In genomic region chr2:158994920-158995676, GRCh38 we compare ENCODE assay signal across 11 cellular contexts. TPM values are rescaled to one million over a fixed set of nuclear protein-coding genes. Genes with fewer than 3 reads are reported as not detected.
DNase-seq lines count a peak whose midpoint lies in the region; ATAC-seq, FAIRE-seq and TF ChIP-seq lines count a peak whose summit lies in the region.
"Had no signal": no experiment of that assay in that cellular context is flagged by ENCODE, and none has a peak within 500 bp of the region (broad histone marks: within the 10 kb centered on the region; RNA-seq: fewer than 3 reads in every experiment).

No MANE protein-coding gene starts in this region.

- H3K4me3 Mint-ChIP-seq in endodermal cell: no peak overlapping the region
- H3K4me3 Mint-ChIP-seq in activated CD4-positive, alpha-beta T cell treated with anti-CD3 and anti-CD28 coated beads for 36 hours: no peak overlapping the region

- H3K9me3 ChIP-seq in endodermal cell (ENCODE audit: control insufficient read depth, low read length) (no peaks in the 10 kb centered on the region), small intestine (ENCODE audit: control insufficient read depth, low read depth) (no peaks in the 10 kb centered on the region)

- H3K36me3 Mint-ChIP-seq in endodermal cell (ENCODE audit: low read depth): no peaks in the 10 kb centered on the region
- H3K36me3 Mint-ChIP-seq in activated CD4-positive, alpha-beta T cell treated with anti-CD3 and anti-CD28 coated beads for 36 hours (ENCODE audit: low read depth): no peaks in the 10 kb centered on the region

- H3K4me3 ChIP-seq in endodermal cell (ENCODE audit: low read length): peak overlapping the region; percentile 65
- no peak overlapping the region for H3K4me3 ChIP-seq in small intestine (ENCODE audit: low read depth in 1 of 2, low read length in 2 of 2)

- intact Hi-C loops in activated CD4-positive, alpha-beta T cell treated with anti-CD3 and anti-CD28 coated beads for 36 hours (cut with DNase I, micrococcal nuclease): no loop called here

- H3K27me3 ChIP-seq in endodermal cell (ENCODE audit: control insufficient read depth, insufficient read depth, low read length, poor library complexity, severe bottlenecking): no peaks in the 10 kb centered on the region
- no peaks in the 10 kb centered on the region for H3K27me3 ChIP-seq in small intestine (ENCODE audit: control insufficient read depth in 2 of 2, insufficient read depth in 2 of 2, low read length in 2 of 2)

- ATAC-seq in activated CD4-positive, alpha-beta T cell treated with anti-CD3 and anti-CD28 coated beads for 36 hours: no peak

- TF ChIP-seq CTCF in endodermal cell (conservative IDR thresholded peaks at IDR 0.05): no peak

- H3K27me3 Mint-ChIP-seq in endodermal cell (ENCODE audit: insufficient read depth): peaks cover 9% of the 10 kb centered on the region
- peaks cover 1% of the 10 kb centered on the region for H3K27me3 Mint-ChIP-seq in activated CD4-positive, alpha-beta T cell treated with anti-CD3 and anti-CD28 coated beads for 36 hours

- H3K9me3 Mint-ChIP-seq in endodermal cell: no peaks in the 10 kb centered on the region
- H3K9me3 Mint-ChIP-seq in activated CD4-positive, alpha-beta T cell treated with anti-CD3 and anti-CD28 coated beads for 36 hours (ENCODE audit: low read depth): no peaks in the 10 kb centered on the region

- no peak overlapping the region for H3K27ac ChIP-seq in endodermal cell (ENCODE audit: low read depth, low read length)
- H3K27ac ChIP-seq in small intestine (ENCODE audit: low read depth in 1 of 2, low read length in 1 of 2): no peak overlapping the region

- H3K4me1 ChIP-seq in endodermal cell (ENCODE audit: control insufficient read depth, insufficient read depth, low read length) (peaks cover 33% of the 10 kb centered on the region), small intestine (ENCODE audit: control insufficient read depth in 2 of 2, insufficient read depth in 1 of 2, low read depth in 1 of 2, low read length in 1 of 2) (peaks cover 0 to 2% of the 10 kb centered on the region in 2 donors)

- H3K9ac ChIP-seq in endodermal cell (ENCODE audit: extremely low read depth, low read length, poor library complexity, severe bottlenecking): peak overlapping the region; percentile 42

- H3K36me3 ChIP-seq in endodermal cell (ENCODE audit: control insufficient read depth, insufficient read depth, low read length) (peaks cover 11% of the 10 kb centered on the region), small intestine (ENCODE audit: control insufficient read depth in 2 of 2, insufficient read depth in 2 of 2, low read length in 2 of 2) (no peaks in the 10 kb centered on the region)

- CTCF ChIA-PET in activated CD4-positive, alpha-beta T cell treated with anti-CD3 and anti-CD28 coated beads for 36 hours (lab: Charles Lee): no interaction called here

- WGBS in endodermal cell (ENCODE audit: insufficient coverage in 1 of 2, insufficient read length in 1 of 2), 2 experiments: 27 to 70% methylated on average over 2 to 5 of the region's 5 CpGs
- 61 to 64% (median 64%) methylated on average over 5 of the region's 5 CpGs for WGBS in small intestine, 3 donors

- H3K4me1 Mint-ChIP-seq in endodermal cell: peaks cover 42% of the 10 kb centered on the region
- peaks cover 2% of the 10 kb centered on the region for H3K4me1 Mint-ChIP-seq in activated CD4-positive, alpha-beta T cell treated with anti-CD3 and anti-CD28 coated beads for 36 hours

- peak overlapping the region; percentile 87 for H3K27ac Mint-ChIP-seq in endodermal cell
- no peak overlapping the region for H3K27ac Mint-ChIP-seq in activated CD4-positive, alpha-beta T cell treated with anti-CD3 and anti-CD28 coated beads for 36 hours

- FAIRE-seq in small intestine (lab: Jason Lieb, UNC): no peak

- POLR2A ChIA-PET in activated CD4-positive, alpha-beta T cell treated with anti-CD3 and anti-CD28 coated beads for 36 hours (lab: Charles Lee): no interaction called here

- DNase-seq in NCI-H2171 treated with DMSO at 0.1 percent for 48 hours (lab: John Stamatoyannopoulos, UW): peak; percentile 18
- no peak for DNase-seq in NCI-H2171 (lab: John Stamatoyannopoulos, UW)
- DNase-seq in NCI-H187 treated with DMSO at 0.1 percent for 48 hours (lab: John Stamatoyannopoulos, UW): peak; percentile 28
- DNase-seq in endodermal cell: peak; percentile 81
- peak; percentile 25 for DNase-seq in small intestine
- no peak for DNase-seq in NCI-H446 treated with DMSO at 0.1 percent for 48 hours (lab: John Stamatoyannopoulos, UW)
- no peak for DNase-seq in activated CD4-positive, alpha-beta T cell treated with anti-CD3 and anti-CD28 coated beads for 36 hours
- no peak for DNase-seq in epidermal melanocyte (ENCODE audit: insufficient read length, low spot score)
- DNase-seq: ACHN; activated CD4-positive, alpha-beta T cell treated with anti-CD3 and anti-CD28 coated beads, Interleukin-2, amount 50 U/mL, for 1 hour; amniotic stem cell had no signal

RNA-seq across cellular contexts. Expression of gene TANC1, which starts 26.7 kb away (rescaled TPM):
- 1 to 10 TPM; 2.9 to 9.5 TPM for total RNA-seq in endodermal cell
- polyA plus RNA-seq in endodermal cell (2013, experiment 1 of 2): 15.0 TPM
- polyA plus RNA-seq in endodermal cell (2013, experiment 2 of 2): 15.6 TPM
- polyA plus RNA-seq in small intestine: 1 to 10 TPM; 7.4 to 8.9 (median 8.6) TPM
- total RNA-seq in activated CD4-positive, alpha-beta T cell treated with anti-CD3 and anti-CD28 coated beads for 36 hours: 1 to 10 TPM in 1 of 2 experiments, under 1 TPM in 1; 0.89 to 1.1 TPM

Comparison
In these comparisons a context has a peak if more than half of its experiments do, and no peak if none do; other contexts are left out.
1. DNase-seq: peak in NCI-H2171 treated with DMSO at 0.1 percent for 48 hours (single experiment), NCI-H187 treated with DMSO at 0.1 percent for 48 hours (single experiment), endodermal cell (single experiment) and small intestine (single experiment); none in NCI-H2171 (single experiment), NCI-H446 treated with DMSO at 0.1 percent for 48 hours (single experiment), activated CD4-positive, alpha-beta T cell treated with anti-CD3 and anti-CD28 coated beads for 36 hours (single experiment) and epidermal melanocyte (single experiment).